ENCODE assay signal across 12 cellular contexts in the genomic region with DNA sequence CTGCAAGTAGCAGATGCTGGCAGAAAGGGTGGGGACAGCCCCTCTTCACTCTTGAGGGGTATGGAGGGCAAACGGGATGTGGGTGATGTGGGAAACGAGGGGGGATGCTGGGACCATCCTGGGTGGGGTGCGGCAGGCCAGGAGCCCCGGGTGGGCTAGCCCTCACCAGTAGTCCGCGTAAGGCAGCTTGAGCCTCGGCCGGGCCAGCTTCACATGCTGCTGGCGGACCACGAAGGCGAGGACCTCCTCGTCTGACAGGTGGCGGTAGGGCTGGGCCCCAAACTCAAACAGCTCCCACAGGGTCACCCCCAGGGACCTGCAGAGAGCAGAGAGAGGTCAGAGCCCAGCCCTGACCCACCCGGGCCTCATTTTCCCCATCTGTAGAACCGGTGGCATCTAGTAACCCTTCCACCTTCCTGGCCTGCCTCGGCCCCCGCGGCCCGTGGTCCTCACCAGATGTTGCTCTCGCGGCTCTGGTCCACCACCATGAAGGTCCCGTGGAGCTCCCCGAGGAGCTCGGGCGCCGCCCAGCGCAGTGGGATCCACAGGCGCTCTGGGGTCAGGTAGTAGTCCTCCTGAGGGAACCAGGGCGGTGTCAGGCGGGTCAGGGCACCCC. TPM values are rescaled to one million over a fixed set of nuclear protein-coding genes. Genes with fewer than 3 reads are reported as not detected.
DNase-seq lines count a peak whose midpoint lies in the region; ATAC-seq and TF ChIP-seq lines count a peak whose summit lies in the region.
"Had no signal": no experiment of that assay in that cellular context is flagged by ENCODE, and none has a peak within 500 bp of the region (broad histone marks: within the 10 kb centered on the region; RNA-seq: fewer than 3 reads in every experiment).

No MANE protein-coding gene starts in this region.

- intact Hi-C loops in cardiac septum (cut with DNase I) (no loop called here), left lung (cut with DNase I) (loop anchor here in 1 of 2 donors (10.0 kb wide), 1 partner anchor 84 kb away; no protein-coding TSS in a partner anchor)

- H3K27ac ChIP-seq in cardiac muscle cell (no peak overlapping the region), left lung (peak overlapping the region; percentile 19 to 33)

- TF ChIP-seq CTCF in cardiac muscle cell (IDR thresholded peaks at IDR 0.05; ENCODE audit: low read depth, low read length) (no peak), left lung (IDR thresholded peaks at IDR 0.05) (no peak)

- H3K27me3 ChIP-seq in cardiac muscle cell (no peaks in the 10 kb centered on the region), left lung (peaks cover 12 to 66% of the 10 kb centered on the region in 2 donors)

- H3K36me3 Mint-ChIP-seq in activated naive CD8-positive, alpha-beta T cell treated with anti-CD3 and anti-CD28 coated beads for 36 hours: no peaks in the 10 kb centered on the region
- H3K36me3 Mint-ChIP-seq: IgD-negative memory B cell had no signal

- H3K9me3 ChIP-seq in cardiac muscle cell (ENCODE audit: low read depth): no peaks in the 10 kb centered on the region
- H3K9me3 ChIP-seq in left lung: no peaks in the 10 kb centered on the region

- ATAC-seq in left lung (no peak), HG02870 (IDR thresholded peaks at IDR 0.05; ENCODE audit: unreplicated experiment) (no peak), GM21529 (IDR thresholded peaks at IDR 0.05; ENCODE audit: unreplicated experiment) (no peak)

- H3K4me1 Mint-ChIP-seq in activated naive CD8-positive, alpha-beta T cell treated with anti-CD3 and anti-CD28 coated beads for 36 hours: peaks cover 11% of the 10 kb centered on the region

- H3K4me1 ChIP-seq in cardiac muscle cell (ENCODE audit: low read depth): no peaks in the 10 kb centered on the region
- peaks cover 0 to 34% of the 10 kb centered on the region in 2 donors for H3K4me1 ChIP-seq in left lung

- DNase-seq in cardiac muscle cell (ENCODE audit: low read depth in 1 of 2, low spot score in 1 of 2) (no peak), cardiac septum (ENCODE audit: low spot score) (no peak), left lung (no peak), ureter (ENCODE audit: low spot score) (peak; percentile 46), NCI-H1930 (lab: John Stamatoyannopoulos, UW) (no peak)
- DNase-seq in activated naive CD8-positive, alpha-beta T cell treated with anti-CD3 and anti-CD28 coated beads for 36 hours: no peak

- H3K4me3 ChIP-seq in cardiac muscle cell (peak overlapping the region; percentile 23), left lung (peak overlapping the region; percentile 19 to 43)

- H3K36me3 ChIP-seq in cardiac muscle cell (no peaks in the 10 kb centered on the region), left lung (no peaks in the 10 kb centered on the region)

- H3K4me3 Mint-ChIP-seq in activated naive CD8-positive, alpha-beta T cell treated with anti-CD3 and anti-CD28 coated beads for 36 hours: peak overlapping the region; percentile 57

- H3K27ac Mint-ChIP-seq in activated naive CD8-positive, alpha-beta T cell treated with anti-CD3 and anti-CD28 coated beads for 36 hours: no peak overlapping the region

- H3K27me3 Mint-ChIP-seq in activated naive CD8-positive, alpha-beta T cell treated with anti-CD3 and anti-CD28 coated beads for 36 hours: peaks cover 8% of the 10 kb centered on the region
- H3K27me3 Mint-ChIP-seq: brain had no signal

- H3K9me3 Mint-ChIP-seq in activated naive CD8-positive, alpha-beta T cell treated with anti-CD3 and anti-CD28 coated beads for 36 hours: no peaks in the 10 kb centered on the region
- H3K9me3 Mint-ChIP-seq: brain, IgD-negative memory B cell had no signal

RNA-seq across cellular contexts. Expression of gene LMTK3, which starts 10.7 kb away (rescaled TPM):
- total RNA-seq in cardiac muscle cell: 3.0 and 7.4 TPM in 2 replicates
- 1.1 and 2.2 TPM in 2 replicates for polyA plus RNA-seq in cardiac muscle cell
- 3.0 TPM for total RNA-seq in cardiac septum
- total RNA-seq in activated naive CD8-positive, alpha-beta T cell treated with anti-CD3 and anti-CD28 coated beads for 36 hours: 1 to 10 TPM; 2.2 to 2.8 TPM
- total RNA-seq in left lung: 1 to 10 TPM; 4.4 to 9.5 TPM
- 5.1 TPM for total RNA-seq in ureter
- polyA plus RNA-seq: BJ, IgD-negative memory B cell had no signal

RNA-seq across cellular contexts. Expression of gene CYTH2, which starts 31.8 kb away (rescaled TPM):
- 179 and 211 TPM in 2 replicates for total RNA-seq in cardiac muscle cell
- 103 and 138 TPM in 2 replicates for polyA plus RNA-seq in cardiac muscle cell
- 46.4 TPM for total RNA-seq in cardiac septum
- 10 to 100 TPM; 18.2 to 21.7 TPM for total RNA-seq in activated naive CD8-positive, alpha-beta T cell treated with anti-CD3 and anti-CD28 coated beads for 36 hours
- 10 to 100 TPM; 49.8 to 65.9 TPM for total RNA-seq in left lung
- total RNA-seq in ureter: 61.6 TPM

RNA-seq across cellular contexts. Expression of gene KCNJ14, which starts 45.6 kb away (rescaled TPM):
- total RNA-seq in cardiac muscle cell (0.56 and 1.7 TPM in 2 replicates), cardiac septum (0.32 TPM), left lung (under 1 TPM; 0.52 to 0.61 TPM), ureter (1.5 TPM)
- polyA plus RNA-seq in cardiac muscle cell: 0.61 and 1.5 TPM in 2 replicates
- total RNA-seq in activated naive CD8-positive, alpha-beta T cell treated with anti-CD3 and anti-CD28 coated beads for 36 hours: 1 to 10 TPM; 1.4 to 1.5 TPM

RNA-seq across cellular contexts. Expression of gene SULT2B1, which starts 51.0 kb away (rescaled TPM):
- total RNA-seq in cardiac muscle cell: not detected in 2 replicates
- polyA plus RNA-seq in cardiac muscle cell: 0.20 and 0.85 TPM in 2 replicates
- total RNA-seq in cardiac septum: 0.19 TPM
- total RNA-seq in activated naive CD8-positive, alpha-beta T cell treated with anti-CD3 and anti-CD28 coated beads for 36 hours: not detected
- 1 to 10 TPM; 2.8 to 6.3 TPM for total RNA-seq in left lung
- total RNA-seq in ureter: 1.6 TPM
- total RNA-seq: sciatic nerve had no signal
- polyA plus RNA-seq: IgD-negative memory B cell had no signal

RNA-seq across cellular contexts. Expression of gene GRWD1, which starts 55.2 kb away (rescaled TPM):
- total RNA-seq in cardiac muscle cell (24.2 and 36.5 TPM in 2 replicates), cardiac septum (17.5 TPM), left lung (10 to 100 TPM; 21.5 to 33.8 TPM), ureter (43.6 TPM)
- polyA plus RNA-seq in cardiac muscle cell: 36.3 and 38.6 TPM in 2 replicates
- 10 to 100 TPM; 91.1 to 98.5 TPM for total RNA-seq in activated naive CD8-positive, alpha-beta T cell treated with anti-CD3 and anti-CD28 coated beads for 36 hours
